17 cellular contexts compared by ENCODE assay signal in the genomic region with DNA sequence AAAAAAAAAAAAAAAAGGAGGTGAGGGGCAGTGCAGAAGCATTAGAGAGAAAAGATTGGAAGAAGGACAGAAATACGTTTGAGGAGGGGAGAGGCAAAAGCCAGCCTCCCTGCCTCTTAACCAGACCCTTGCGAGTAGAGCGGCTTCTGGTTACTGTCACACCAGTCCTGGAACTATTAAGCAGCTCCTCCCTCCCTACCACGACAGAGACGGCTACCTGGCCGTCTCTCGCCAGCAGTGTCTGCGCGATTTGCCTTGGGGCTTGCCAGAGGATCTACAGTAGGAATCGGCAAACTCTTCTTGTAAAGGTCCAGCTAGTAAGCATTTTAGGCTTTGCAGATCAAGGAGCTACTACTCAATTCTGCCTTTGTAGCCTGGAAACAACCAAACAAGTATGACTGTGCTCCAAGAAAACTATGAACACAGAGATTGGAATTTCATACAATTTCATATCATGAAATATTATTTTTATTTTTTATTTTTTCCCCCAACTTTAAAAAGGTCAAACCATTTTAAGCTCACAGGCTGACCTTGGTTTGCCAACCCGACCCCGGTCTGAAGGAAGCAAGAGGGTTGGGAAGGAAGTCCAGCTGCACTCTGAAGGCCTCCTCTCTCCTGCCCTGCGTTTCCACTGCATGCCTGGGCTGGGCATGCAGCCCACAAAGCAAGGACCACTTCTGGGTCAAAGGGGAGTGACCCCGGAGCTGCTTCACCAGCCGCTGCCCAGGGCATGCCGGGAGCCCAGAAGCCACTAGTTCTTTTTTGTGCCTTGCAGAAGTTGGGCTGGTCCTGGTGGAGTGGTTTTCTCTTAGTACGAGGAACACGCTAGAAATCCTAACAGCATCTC.
"Had no signal": no experiment of that assay in that cellular context is flagged by ENCODE, and none has a peak within 500 bp of the region (broad histone marks: within the 10 kb centered on the region; RNA-seq: fewer than 3 reads in every experiment).

No MANE protein-coding gene starts in this region.

- H3K4me3 Mint-ChIP-seq: activated CD8-positive, alpha-beta memory T cell treated with anti-CD3 and anti-CD28 coated beads, Interleukin-2, amount 10 ng/mL, durations not matched to agents 7 days and 5 days; activated T-cell treated with anti-CD3 and anti-CD28 coated beads, Interleukin-2, amount 50 U/mL, for 4 hours; mesothelial cell of epicardium; neural crest cell; T-cell had no signal

- ATAC-seq: activated CD8-positive, alpha-beta memory T cell treated with anti-CD3 and anti-CD28 coated beads, Interleukin-2, amount 10 ng/mL, durations not matched to agents 7 days and 5 days; activated naive CD4-positive, alpha-beta T cell treated with anti-CD3 and anti-CD28 coated beads, Interleukin-2, amount 50 U/mL, for 72 hours; activated T-cell treated with anti-CD3 and anti-CD28 coated beads, Interleukin-2, amount 50 U/mL, for 4 hours; gastroesophageal sphincter; pancreas; T-cell had no signal

- H3K4me1 Mint-ChIP-seq: activated CD8-positive, alpha-beta memory T cell treated with anti-CD3 and anti-CD28 coated beads, Interleukin-2, amount 10 ng/mL, durations not matched to agents 7 days and 5 days; neural crest cell had no signal

- H3K4me3 ChIP-seq: dorsolateral prefrontal cortex, esophagus squamous epithelium, gastroesophageal sphincter, hepatocyte, pancreas, tibial nerve had no signal

- H3K9me3 Mint-ChIP-seq: activated naive CD4-positive, alpha-beta T cell treated with anti-CD3 and anti-CD28 coated beads, Interleukin-2, amount 50 U/mL, for 72 hours; activated T-cell treated with anti-CD3 and anti-CD28 coated beads, Interleukin-2, amount 50 U/mL, for 4 hours; mesothelial cell of epicardium; neural crest cell; T-cell had no signal

- H3K27me3 Mint-ChIP-seq: T-cell had no signal

- H3K4me1 ChIP-seq: pancreas had no signal

- H3K36me3 Mint-ChIP-seq: activated CD8-positive, alpha-beta memory T cell treated with anti-CD3 and anti-CD28 coated beads, Interleukin-2, amount 10 ng/mL, durations not matched to agents 7 days and 5 days; activated naive CD4-positive, alpha-beta T cell treated with anti-CD3 and anti-CD28 coated beads, Interleukin-2, amount 50 U/mL, for 72 hours; mesothelial cell of epicardium; T-cell had no signal

- H3K9me3 ChIP-seq: esophagus squamous epithelium, gastroesophageal sphincter, pancreas, tibial nerve had no signal

- DNase-seq: activated CD4-positive, alpha-beta T cell treated with anti-CD3 and anti-CD28 coated beads for 1 hour; activated CD4-positive, alpha-beta T cell treated with anti-CD3 and anti-CD28 coated beads, Interleukin-2, amount 50 U/mL, for 48 hours; activated CD8-positive, alpha-beta memory T cell treated with anti-CD3 and anti-CD28 coated beads, Interleukin-2, amount 10 ng/mL, durations not matched to agents 7 days and 5 days; activated effector memory CD4-positive, alpha-beta T cell treated with anti-CD3 and anti-CD28 coated beads, Interleukin-2, amount 50 U/mL, for 16 hours; activated T-cell treated with anti-CD3 and anti-CD28 coated beads, Interleukin-2, amount 50 U/mL, for 4 hours; cerebellar nuclear complex; dorsolateral prefrontal cortex; esophagus squamous epithelium; pancreas; T-cell; T1000 had no signal

- H3K27me3 ChIP-seq: dorsolateral prefrontal cortex, gastroesophageal sphincter, hepatocyte, pancreas, tibial nerve had no signal

- H3K27ac Mint-ChIP-seq: activated CD8-positive, alpha-beta memory T cell treated with anti-CD3 and anti-CD28 coated beads, Interleukin-2, amount 10 ng/mL, durations not matched to agents 7 days and 5 days; activated naive CD4-positive, alpha-beta T cell treated with anti-CD3 and anti-CD28 coated beads, Interleukin-2, amount 50 U/mL, for 72 hours; mesothelial cell of epicardium; T-cell had no signal

- H3K36me3 ChIP-seq: esophagus squamous epithelium, gastroesophageal sphincter, pancreas, tibial nerve had no signal

- H3K27ac ChIP-seq: dorsolateral prefrontal cortex, esophagus squamous epithelium, gastroesophageal sphincter, hepatocyte, pancreas, tibial nerve had no signal
